11 cellular contexts compared by ENCODE assay signal in the genomic region with DNA sequence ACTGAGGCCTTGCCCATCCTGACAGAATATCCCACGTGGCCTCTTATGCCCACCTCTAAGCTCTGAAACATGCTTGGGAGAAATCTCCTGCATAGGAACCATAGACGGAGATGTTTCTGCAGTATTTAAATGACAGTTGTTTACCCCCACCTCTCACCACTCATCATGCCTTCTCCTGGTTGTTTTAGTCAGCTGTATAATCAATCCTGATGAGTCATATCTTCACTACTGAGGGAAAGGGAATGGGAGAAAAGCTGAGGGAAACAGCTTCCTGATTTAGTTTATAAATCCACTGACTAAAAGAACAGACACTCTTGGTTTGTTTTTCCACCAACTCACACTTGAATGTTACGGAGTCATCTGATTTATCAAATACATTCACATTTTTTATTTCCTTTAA.
A peak's percentile ranks its signal among the peaks of the same experiment; 100 is the strongest.
DNase-seq lines count a peak whose midpoint lies in the region; ATAC-seq and TF ChIP-seq lines count a peak whose summit lies in the region.
"Had no signal": no experiment of that assay in that cellular context is flagged by ENCODE, and none has a peak within 500 bp of the region (broad histone marks: within the 10 kb centered on the region; RNA-seq: fewer than 3 reads in every experiment).

No MANE protein-coding gene starts in this region.

- H3K36me3 ChIP-seq in RWPE2 (ENCODE audit: low read depth) (no peaks in the 10 kb centered on the region), Peyer's patch (no peaks in the 10 kb centered on the region)
- H3K36me3 ChIP-seq: adrenal gland had no signal

- DNase-seq in GM03348 (ENCODE audit: low spot score) (peak; percentile 70), RWPE2 (ENCODE audit: low spot score) (no peak), fibroblast of peridontal ligament (ENCODE audit: extremely low read depth) (peak; percentile 87), pulmonary artery endothelial cell (ENCODE audit: low read depth, low spot score) (peak; percentile 41), occipital lobe (lab: John Stamatoyannopoulos, UW) (no peak), cerebellar nuclear complex (lab: John Stamatoyannopoulos, UW) (no peak), Peyer's patch (no peak)
- DNase-seq in stimulated activated CD4-positive, alpha-beta T cell treated with anti-CD3 and anti-CD28 coated beads, Interleukin-1b, Interleukin-23, amount 100 ng/mL, for 48 hours, result no peak
- DNase-seq: activated CD4-positive, alpha-beta memory T cell treated with anti-CD3 and anti-CD28 coated beads for 36 hours; NCI-H2171 had no signal

- peak; percentile 64; the same call in 2 of the 3 replicates for ATAC-seq in RWPE2 (ENCODE audit: low read depth)

- H3K27me3 ChIP-seq in RWPE2 (ENCODE audit: insufficient read depth, poor library complexity, severe bottlenecking) (no peaks in the 10 kb centered on the region), Peyer's patch (no peaks in the 10 kb centered on the region)
- H3K27me3 ChIP-seq: adrenal gland had no signal

- H3K9me3 ChIP-seq in RWPE2 (ENCODE audit: severe bottlenecking) (peaks cover 3% of the 10 kb centered on the region), Peyer's patch (no peaks in the 10 kb centered on the region)
- H3K9me3 ChIP-seq: adrenal gland had no signal

- H3K4me1 ChIP-seq in RWPE2 (ENCODE audit: insufficient read depth, poor library complexity, severe bottlenecking) (no peaks in the 10 kb centered on the region), Peyer's patch (no peaks in the 10 kb centered on the region)

- no peak for TF ChIP-seq POLR2A in Peyer's patch (IDR thresholded peaks at IDR 0.05)

- H3K27ac ChIP-seq in RWPE2 (ENCODE audit: poor library complexity, severe bottlenecking), result no peak overlapping the region
- H3K27ac ChIP-seq in Peyer's patch, result no peak overlapping the region
- H3K27ac ChIP-seq: adrenal gland had no signal

- TF ChIP-seq CTCF in RWPE2 (IDR thresholded peaks at IDR 0.05; ENCODE audit: poor library complexity, severe bottlenecking), result no peak
- no peak for TF ChIP-seq CTCF in Peyer's patch (IDR thresholded peaks at IDR 0.05)

- H3K4me3 ChIP-seq in RWPE2 (ENCODE audit: severe bottlenecking), result no peak overlapping the region
- no peak overlapping the region for H3K4me3 ChIP-seq in Peyer's patch
- H3K4me3 ChIP-seq: adrenal gland had no signal

Comparison
In these comparisons a context has a peak if more than half of its experiments do, and no peak if none do; other contexts are left out.
1. DNase-seq: peak in GM03348 (single experiment), fibroblast of peridontal ligament (single experiment) and pulmonary artery endothelial cell (single experiment); none in RWPE2 (single experiment), stimulated activated CD4-positive, alpha-beta T cell treated with anti-CD3 and anti-CD28 coated beads, Interleukin-1b, Interleukin-23, amount 100 ng/mL, for 48 hours (single experiment), occipital lobe (single experiment), cerebellar nuclear complex (0 of 2) and Peyer's patch (0 of 3).